ENCODE assay signal across 17 cellular contexts in the genomic region with DNA sequence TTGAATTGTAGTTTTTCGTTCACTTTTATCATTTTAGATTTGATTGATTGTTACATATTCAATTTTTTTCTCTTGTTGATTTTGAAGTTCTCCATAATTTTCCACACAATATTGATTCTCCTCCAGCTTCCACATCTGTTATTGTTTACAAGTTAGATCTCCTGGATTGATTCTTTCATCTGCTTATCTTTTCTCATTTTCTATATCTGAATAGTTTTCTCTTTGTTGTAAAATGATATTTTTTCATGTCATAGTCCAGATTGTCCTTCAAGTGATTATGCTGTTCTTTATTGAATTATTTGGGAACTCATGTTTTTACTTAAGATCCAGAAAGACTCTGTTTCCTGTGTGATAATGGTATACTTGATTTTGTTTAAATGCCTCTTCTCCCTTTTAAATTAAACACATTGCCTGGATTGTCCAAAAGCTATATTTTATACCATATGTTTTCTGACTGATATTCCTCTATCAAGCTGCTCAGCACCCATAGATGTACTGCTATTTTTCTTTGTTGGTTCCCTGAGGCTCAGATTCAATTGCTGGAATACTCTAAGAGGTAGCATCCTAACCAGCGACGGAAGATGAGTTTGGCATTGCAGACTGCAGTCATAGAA.
"Had no signal": no experiment of that assay in that cellular context is flagged by ENCODE, and none has a peak within 500 bp of the region (broad histone marks: within the 10 kb centered on the region; RNA-seq: fewer than 3 reads in every experiment).

No MANE protein-coding gene starts in this region.

- H3K4me1 ChIP-seq: body of pancreas, gastroesophageal sphincter, prostate gland, right lobe of liver, tibial artery had no signal

- H3K4me3 ChIP-seq: body of pancreas, gastroesophageal sphincter, left lung, prostate gland, right lobe of liver, tibial artery had no signal

- H3K27ac ChIP-seq: body of pancreas, gastroesophageal sphincter, prostate gland, right lobe of liver, tibial artery had no signal

- FAIRE-seq: urothelium cell line had no signal

- H3K36me3 ChIP-seq: gastroesophageal sphincter, heart right ventricle, left lung, prostate gland, right lobe of liver, tibial artery had no signal

- H3K9me3 ChIP-seq: body of pancreas, gastroesophageal sphincter, heart right ventricle, left lung, prostate gland, right lobe of liver, tibial artery had no signal

- H3K27me3 ChIP-seq: body of pancreas, gastroesophageal sphincter, heart right ventricle, left lung, right lobe of liver, tibial artery had no signal

- DNase-seq: activated CD4-positive, alpha-beta memory T cell treated with anti-CD3 and anti-CD28 coated beads, Interleukin-2, amount 10 ng/mL, durations not matched to agents 7 days and 5 days; activated CD4-positive, alpha-beta T cell treated with anti-CD3 and anti-CD28 coated beads for 36 hours; activated naive CD4-positive, alpha-beta T cell treated with Interleukin-2 at 50 U/mL for 16 hours; activated naive CD8-positive, alpha-beta T cell treated with anti-CD3 and anti-CD28 coated beads, Interleukin-2, amount 10 ng/mL, durations not matched to agents 7 days and 5 days; activated T-cell treated with anti-CD3 and anti-CD28 coated beads, Interleukin-2, amount 50 U/mL, for 1 hour; caudate nucleus; left lung; nephron progenitor cell; right lobe of liver; stimulated activated naive CD4-positive, alpha-beta T cell; T-cell; tibial artery had no signal
